14 cellular contexts compared by ENCODE assay signal in the genomic region with DNA sequence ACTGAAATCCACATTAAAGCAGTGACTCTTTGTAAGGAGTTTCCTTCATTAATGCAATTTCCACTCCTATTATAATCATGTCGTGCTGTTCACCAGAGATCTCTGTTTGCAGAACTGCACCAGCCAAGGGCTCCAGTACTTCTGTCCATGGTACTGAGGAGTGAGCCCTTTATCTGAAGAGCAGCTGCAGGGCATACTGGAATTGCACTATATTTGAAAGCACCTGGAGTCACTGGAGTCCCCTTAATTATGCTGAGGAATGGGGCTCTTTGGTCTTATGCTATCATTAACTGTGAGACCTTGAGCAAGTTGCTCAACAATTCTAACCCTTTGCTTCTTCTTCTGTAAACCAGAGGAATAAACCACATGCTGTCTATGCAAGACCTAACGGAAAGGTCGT.
A peak's percentile ranks its signal among the peaks of the same experiment; 100 is the strongest.
DNase-seq lines count a peak whose midpoint lies in the region; ATAC-seq and TF ChIP-seq lines count a peak whose summit lies in the region.
"Had no signal": no experiment of that assay in that cellular context is flagged by ENCODE, and none has a peak within 500 bp of the region (broad histone marks: within the 10 kb centered on the region; RNA-seq: fewer than 3 reads in every experiment).

No MANE protein-coding gene starts in this region.

- CTCF ChIA-PET in PC-9 (lab: Charles Lee): no interaction called here

- no TSS peak for BruUV-seq in PC-9 (replicated peaks; lab: Mats Ljungman, UMichigan)

- H3K36me3 ChIP-seq in PC-9 (ENCODE audit: low read depth): 0 out of 2 replicates have a peak, but pooled peaks cover 7% of the 10 kb centered on the region

- H3F3A ChIP-seq in PC-9 (ENCODE audit: insufficient read depth, low read depth): no peaks in the 10 kb centered on the region

- no peaks in the 10 kb centered on the region for H3K9me3 ChIP-seq in PC-9 (ENCODE audit: insufficient read depth, low read depth)

- peak; percentile 12 for DNase-seq in HT-29 (ENCODE audit: low spot score)
- DNase-seq in RKO (ENCODE audit: low spot score): peak; percentile 28
- DNase-seq in fibroblast of gingiva (ENCODE audit: low read depth): peak; percentile 6
- peak; percentile 27 for DNase-seq in nephron progenitor cell
- no peak for DNase-seq in PC-9
- DNase-seq in NCI-H1105 (lab: John Stamatoyannopoulos, UW): no peak
- DNase-seq: activated CD4-positive, alpha-beta T cell treated with anti-CD3 and anti-CD28 coated beads, Interleukin-2, amount 50 U/mL, for 48 hours; DMS153; effector CD8-positive, alpha-beta T cell; MM.1S; NCI-H526 treated with DMSO at 0.1 percent for 48 hours had no signal

- no peaks in the 10 kb centered on the region for H3K9me2 ChIP-seq in PC-9 (ENCODE audit: insufficient read depth)

- no peak for ATAC-seq in stimulated activated memory B cell treated with anti-CD40 and anti-IgM and Interleukin-4, amounts not matched to agents 10 μg/mL and 1 μg/mL and 100 μg/mL, for 72 hours
- no peak for ATAC-seq in HG02798 (IDR thresholded peaks at IDR 0.05; ENCODE audit: poor library complexity, unreplicated experiment)

- no peaks in the 10 kb centered on the region for H3K27me3 Mint-ChIP-seq in nephron progenitor cell (ENCODE audit: low read depth, poor library complexity)
- no peaks in the 10 kb centered on the region for H3K27me3 Mint-ChIP-seq in stimulated activated memory B cell treated with anti-CD40 and anti-IgM and Interleukin-4, amounts not matched to agents 10 μg/mL and 1 μg/mL and 100 μg/mL, for 72 hours
- H3K27me3 Mint-ChIP-seq: activated naive CD4-positive, alpha-beta T cell treated with anti-CD3 and anti-CD28 coated beads, Interleukin-2, amount 50 U/mL, for 24 hours had no signal

- H3K4me3 Mint-ChIP-seq in nephron progenitor cell: no peak overlapping the region
- H3K4me3 Mint-ChIP-seq in stimulated activated memory B cell treated with anti-CD40 and anti-IgM and Interleukin-4, amounts not matched to agents 10 μg/mL and 1 μg/mL and 100 μg/mL, for 72 hours: no peak overlapping the region
- H3K4me3 Mint-ChIP-seq: activated naive CD4-positive, alpha-beta T cell treated with anti-CD3 and anti-CD28 coated beads, Interleukin-2, amount 50 U/mL, for 24 hours had no signal

- no peak overlapping the region for H3K27ac Mint-ChIP-seq in nephron progenitor cell
- no peak overlapping the region for H3K27ac Mint-ChIP-seq in stimulated activated memory B cell treated with anti-CD40 and anti-IgM and Interleukin-4, amounts not matched to agents 10 μg/mL and 1 μg/mL and 100 μg/mL, for 72 hours
- H3K27ac Mint-ChIP-seq: activated naive CD4-positive, alpha-beta T cell treated with anti-CD3 and anti-CD28 coated beads, Interleukin-2, amount 50 U/mL, for 24 hours had no signal

- H3K36me3 Mint-ChIP-seq in nephron progenitor cell (ENCODE audit: low read depth): peaks cover 46% of the 10 kb centered on the region
- peaks cover 46% of the 10 kb centered on the region for H3K36me3 Mint-ChIP-seq in stimulated activated memory B cell treated with anti-CD40 and anti-IgM and Interleukin-4, amounts not matched to agents 10 μg/mL and 1 μg/mL and 100 μg/mL, for 72 hours
- H3K36me3 Mint-ChIP-seq: activated naive CD4-positive, alpha-beta T cell treated with anti-CD3 and anti-CD28 coated beads, Interleukin-2, amount 50 U/mL, for 24 hours had no signal

- H4K20me1 ChIP-seq in PC-9 (ENCODE audit: insufficient read depth): no peaks in the 10 kb centered on the region

- H3K4me1 ChIP-seq in PC-9 (replicated peaks; ENCODE audit: insufficient read depth): no peaks in the 10 kb centered on the region

- no peak overlapping the region for H2AFZ ChIP-seq in PC-9

- H3K79me2 ChIP-seq in PC-9 (ENCODE audit: low read depth): no peaks in the 10 kb centered on the region

- H3K9me3 Mint-ChIP-seq in nephron progenitor cell: no peaks in the 10 kb centered on the region
- no peaks in the 10 kb centered on the region for H3K9me3 Mint-ChIP-seq in stimulated activated memory B cell treated with anti-CD40 and anti-IgM and Interleukin-4, amounts not matched to agents 10 μg/mL and 1 μg/mL and 100 μg/mL, for 72 hours
- H3K9me3 Mint-ChIP-seq: activated naive CD4-positive, alpha-beta T cell treated with anti-CD3 and anti-CD28 coated beads, Interleukin-2, amount 50 U/mL, for 24 hours had no signal

- H3K4me3 ChIP-seq in PC-9: no peak overlapping the region

- no peaks in the 10 kb centered on the region for H3K27me3 ChIP-seq in PC-9 (ENCODE audit: insufficient read depth, low read depth)

- H3K4me1 Mint-ChIP-seq in nephron progenitor cell: no peaks in the 10 kb centered on the region
- no peaks in the 10 kb centered on the region for H3K4me1 Mint-ChIP-seq in stimulated activated memory B cell treated with anti-CD40 and anti-IgM and Interleukin-4, amounts not matched to agents 10 μg/mL and 1 μg/mL and 100 μg/mL, for 72 hours
- H3K4me1 Mint-ChIP-seq: activated naive CD4-positive, alpha-beta T cell treated with anti-CD3 and anti-CD28 coated beads, Interleukin-2, amount 50 U/mL, for 24 hours had no signal

- no peak overlapping the region for H3K27ac ChIP-seq in PC-9

- POLR2A ChIA-PET in PC-9 (lab: Charles Lee; ENCODE audit: unreplicated experiment): no interaction called here

- intact Hi-C loops in PC-9 (cut with micrococcal nuclease; ENCODE audit: unreplicated experiment): loop anchor here (5.0 kb wide), 1 partner anchor 86 kb away; no protein-coding TSS in a partner anchor

- no peak overlapping the region for H3K4me2 ChIP-seq in PC-9

- TF ChIP-seq CTCF in nephron progenitor cell (IDR thresholded peaks at IDR 0.05): no peak
- TF ChIP-seq CTCF in PC-9 (conservative IDR thresholded peaks at IDR 0.05): no peak

Comparison
In these comparisons a context has a peak if more than half of its experiments do, and no peak if none do; other contexts are left out.
1. DNase-seq: peak in HT-29 (single experiment), RKO (single experiment), fibroblast of gingiva (single experiment) and nephron progenitor cell (single experiment); none in PC-9 (0 of 2) and NCI-H1105 (single experiment).